Comparison of ENCODE assay signal across 18 cellular contexts in the genomic region with DNA sequence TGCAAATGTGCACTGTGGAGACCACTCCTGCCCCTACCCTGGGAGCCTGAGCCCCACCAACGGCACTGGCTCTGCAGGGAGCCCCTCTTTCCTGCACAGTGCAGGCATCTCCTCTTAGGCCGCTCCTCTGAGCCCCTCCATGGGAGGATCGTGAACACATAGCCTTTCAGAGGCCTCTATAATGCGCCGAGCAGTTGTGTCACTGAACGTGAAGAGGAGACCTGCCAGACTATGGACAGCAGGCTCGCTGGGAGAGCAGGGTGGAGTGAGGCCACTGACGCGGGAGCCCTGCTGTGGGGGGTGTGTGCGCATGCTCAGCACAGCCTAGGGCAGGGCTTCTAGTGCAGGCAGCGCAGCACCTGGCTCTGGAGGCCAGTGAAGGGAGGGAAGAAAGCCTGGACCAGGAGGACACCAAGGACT.
A peak's percentile ranks its signal among the peaks of the same experiment; 100 is the strongest.
DNase-seq lines count a peak whose midpoint lies in the region; ATAC-seq and TF ChIP-seq lines count a peak whose summit lies in the region.
"Had no signal": no experiment of that assay in that cellular context is flagged by ENCODE, and none has a peak within 500 bp of the region (broad histone marks: within the 10 kb centered on the region; RNA-seq: fewer than 3 reads in every experiment).

No MANE protein-coding gene starts in this region.

- H4K20me1 ChIP-seq in GM23338 (replicated peaks; ENCODE audit: insufficient read depth): no peaks in the 10 kb centered on the region

- H3K36me3 ChIP-seq in GM23338 (ENCODE audit: insufficient read depth): no peaks in the 10 kb centered on the region

- TF ChIP-seq CTCF in GM23338 (conservative IDR thresholded peaks at IDR 0.05; ENCODE audit: low read depth in 2 of 2): no peak
- TF ChIP-seq CTCF in chondrocyte (IDR thresholded peaks at IDR 0.05): no peak
- no peak for TF ChIP-seq CTCF in mesothelial cell of epicardium (IDR thresholded peaks at IDR 0.05; ENCODE audit: unreplicated experiment)

- no peak overlapping the region for H3K27ac Mint-ChIP-seq in GM23338
- no peak overlapping the region for H3K27ac Mint-ChIP-seq in chondrocyte (ENCODE audit: unreplicated experiment)
- H3K27ac Mint-ChIP-seq in mesothelial cell of epicardium: no peak overlapping the region
- H3K27ac Mint-ChIP-seq: activated CD4-positive, alpha-beta T cell treated with anti-CD3 and anti-CD28 coated beads, Interleukin-2, amount 10 ng/mL, durations not matched to agents 24 days and 14 days; stimulated activated naive B cell treated with anti-CD40 and anti-IgM and Interleukin-4, amounts not matched to agents 10 μg/mL and 1 μg/mL and 100 μg/mL, for 72 hours had no signal

- H3K4me1 Mint-ChIP-seq in GM23338: peaks cover 3% of the 10 kb centered on the region; the same call in 2 of the 3 replicates
- peaks cover 17% of the 10 kb centered on the region for H3K4me1 Mint-ChIP-seq in chondrocyte (ENCODE audit: low read depth)
- peaks cover 13% of the 10 kb centered on the region for H3K4me1 Mint-ChIP-seq in mesothelial cell of epicardium

- no peak overlapping the region for H3K4me3 ChIP-seq in GM23338
- H3K4me3 ChIP-seq: GM23248, tibial nerve had no signal

- H3K36me3 Mint-ChIP-seq in GM23338 (ENCODE audit: low read depth): no peaks in the 10 kb centered on the region; the same call in 2 of the 3 replicates
- H3K36me3 Mint-ChIP-seq in chondrocyte (ENCODE audit: low read depth): no peaks in the 10 kb centered on the region
- H3K36me3 Mint-ChIP-seq in mesothelial cell of epicardium: no peaks in the 10 kb centered on the region
- H3K36me3 Mint-ChIP-seq: stimulated activated naive B cell treated with anti-CD40 and anti-IgM and Interleukin-4, amounts not matched to agents 10 μg/mL and 1 μg/mL and 100 μg/mL, for 72 hours had no signal

- ATAC-seq in GM23338: peak; percentile 52
- ATAC-seq: esophagus mucosa; stimulated activated naive B cell treated with anti-CD40 and anti-IgM and Interleukin-4, amounts not matched to agents 10 μg/mL and 1 μg/mL and 100 μg/mL, for 72 hours had no signal

- no peaks in the 10 kb centered on the region for H3K27me3 ChIP-seq in GM23338 (ENCODE audit: insufficient read depth)
- H3K27me3 ChIP-seq: tibial nerve had no signal

- no peak overlapping the region for H2AFZ ChIP-seq in GM23338
- H2AFZ ChIP-seq: GM23248 had no signal

- H3K4me2 ChIP-seq in GM23338: no peak overlapping the region

- H3K79me2 ChIP-seq in GM23338 (replicated peaks; ENCODE audit: insufficient read depth): no peaks in the 10 kb centered on the region

- H3K27ac ChIP-seq in GM23338 (ENCODE audit: low read depth): no peak overlapping the region
- H3K27ac ChIP-seq: GM23248, tibial nerve had no signal

- H3K9me2 ChIP-seq in GM23338 (ENCODE audit: insufficient read depth): no peaks in the 10 kb centered on the region

- no peak overlapping the region for H3K4me3 Mint-ChIP-seq in GM23338
- no peak overlapping the region for H3K4me3 Mint-ChIP-seq in chondrocyte (ENCODE audit: unreplicated experiment)
- no peak overlapping the region for H3K4me3 Mint-ChIP-seq in mesothelial cell of epicardium
- H3K4me3 Mint-ChIP-seq: activated CD4-positive, alpha-beta T cell treated with anti-CD3 and anti-CD28 coated beads, Interleukin-2, amount 10 ng/mL, durations not matched to agents 24 days and 14 days; stimulated activated naive B cell treated with anti-CD40 and anti-IgM and Interleukin-4, amounts not matched to agents 10 μg/mL and 1 μg/mL and 100 μg/mL, for 72 hours had no signal

- no peaks in the 10 kb centered on the region for H3K4me1 ChIP-seq in GM23338 (ENCODE audit: insufficient read depth)
- H3K4me1 ChIP-seq: Caco-2 had no signal

- no peaks in the 10 kb centered on the region for H3K9me3 Mint-ChIP-seq in GM23338
- no peaks in the 10 kb centered on the region for H3K9me3 Mint-ChIP-seq in chondrocyte (ENCODE audit: low read depth)
- H3K9me3 Mint-ChIP-seq in mesothelial cell of epicardium: no peaks in the 10 kb centered on the region

- no peak for DNase-seq in GM23338 (ENCODE audit: low spot score)
- peak; percentile 80 for DNase-seq in NCI-H2107 (lab: John Stamatoyannopoulos, UW)
- DNase-seq in chondrocyte (ENCODE audit: low spot score): peak; percentile 66
- peak; percentile 77 for DNase-seq in retina
- no peak for DNase-seq in mesothelial cell of epicardium (ENCODE audit: low spot score in 2 of 2, unreplicated experiment in 2 of 2)
- DNase-seq in stimulated activated naive CD4-positive, alpha-beta T cell (lab: John Stamatoyannopoulos, UW): no peak
- no peak for DNase-seq in mucosa of gallbladder (ENCODE audit: low spot score)
- DNase-seq: Caco-2; central memory CD4-positive, alpha-beta T cell; effector CD8-positive, alpha-beta T cell; GM23248; left cardiac atrium; SIG-M5; stimulated activated naive B cell treated with anti-CD40 and anti-IgM and Interleukin-4, amounts not matched to agents 10 μg/mL and 1 μg/mL and 100 μg/mL, for 72 hours; T-helper 1 cell had no signal

- no peaks in the 10 kb centered on the region for H3F3A ChIP-seq in GM23338 (replicated peaks; ENCODE audit: low read depth)

- H3K27me3 Mint-ChIP-seq in GM23338 (ENCODE audit: insufficient read depth, low read depth, poor library complexity): peaks cover 13% of the 10 kb centered on the region
- H3K27me3 Mint-ChIP-seq in chondrocyte (ENCODE audit: low read depth): no peaks in the 10 kb centered on the region
- peaks cover 4% of the 10 kb centered on the region for H3K27me3 Mint-ChIP-seq in mesothelial cell of epicardium (ENCODE audit: low read depth)
- H3K27me3 Mint-ChIP-seq: activated CD4-positive, alpha-beta T cell treated with anti-CD3 and anti-CD28 coated beads, Interleukin-2, amount 10 ng/mL, durations not matched to agents 24 days and 14 days; stimulated activated naive B cell treated with anti-CD40 and anti-IgM and Interleukin-4, amounts not matched to agents 10 μg/mL and 1 μg/mL and 100 μg/mL, for 72 hours had no signal

TF ChIP-seq in GM23338, 12 proteins besides CTCF, POLR2A, EP300 and RAD21 (continues in another document):
- TF ChIP-seq JUNB (IDR thresholded peaks at IDR 0.05; ENCODE audit: unreplicated experiment) (no peak), ZNF331 (CRISPR knock-in tag; IDR thresholded peaks at IDR 0.05; ENCODE audit: low read depth) (no peak), ETS1 (IDR thresholded peaks at IDR 0.05) (no peak)

Comparison
In these comparisons a context has a peak if more than half of its experiments do, and no peak if none do; other contexts are left out.
1. DNase-seq: peak in NCI-H2107 (single experiment), chondrocyte (single experiment) and retina (single experiment); none in GM23338 (single experiment), mesothelial cell of epicardium (0 of 2), stimulated activated naive CD4-positive, alpha-beta T cell (0 of 6) and mucosa of gallbladder (single experiment).